ENCODE assay signal across 9 cellular contexts in the genomic region with DNA sequence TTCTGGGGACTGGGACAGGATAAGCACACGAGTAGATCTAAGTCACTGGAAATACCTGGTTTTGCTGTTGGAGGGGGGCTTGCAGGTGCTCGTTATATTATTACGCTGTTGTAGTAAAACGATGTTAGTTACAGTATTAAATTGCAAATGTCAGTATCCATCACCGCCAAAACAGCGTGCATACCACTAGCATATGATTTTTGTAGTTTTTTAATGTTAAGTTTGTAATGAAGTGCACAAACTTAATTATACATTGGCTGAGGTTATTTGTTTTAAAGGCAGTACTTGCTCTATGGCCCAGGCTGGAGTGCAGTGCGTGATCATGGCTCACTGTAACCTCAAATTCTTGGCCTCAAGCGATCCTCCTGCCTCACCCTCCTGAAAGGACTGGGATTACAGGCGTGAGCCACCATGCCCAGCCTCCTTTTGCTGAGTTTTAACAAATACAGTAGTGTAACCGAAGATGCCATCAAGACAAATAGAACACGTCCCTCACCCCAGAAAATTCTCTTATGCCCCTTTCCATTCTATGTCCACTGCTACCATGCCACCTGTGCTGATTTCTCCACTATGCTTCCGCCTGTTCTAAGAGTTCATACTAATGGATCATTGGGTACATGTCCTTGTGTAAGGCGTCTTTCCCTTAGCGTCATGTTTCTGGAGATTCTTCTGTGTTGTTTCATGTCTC. TPM values are rescaled to one million over a fixed set of nuclear protein-coding genes. Genes with fewer than 3 reads are reported as not detected.
DNase-seq lines count a peak whose midpoint lies in the region; TF ChIP-seq lines count a peak whose summit lies in the region.
"Had no signal": no experiment of that assay in that cellular context is flagged by ENCODE, and none has a peak within 500 bp of the region (broad histone marks: within the 10 kb centered on the region; RNA-seq: fewer than 3 reads in every experiment).

No MANE protein-coding gene starts in this region.

- no peaks in the 10 kb centered on the region for H3K36me3 Mint-ChIP-seq in nephron (ENCODE audit: low read depth)

- H3K27me3 ChIP-seq in BJ (ENCODE audit: control insufficient read depth, insufficient read depth, low read length) (no peaks in the 10 kb centered on the region), MG63 (no peaks in the 10 kb centered on the region), dorsolateral prefrontal cortex (no peaks in the 10 kb centered on the region)

- intact Hi-C loops in dorsolateral prefrontal cortex (cut with DNase I), result loop anchor here (2.0 to 10.0 kb wide), 3 partner anchors 23 to 758 kb away; a partner anchor contains a TSS

- no peaks in the 10 kb centered on the region for H3K9me3 ChIP-seq in MG63

- peak overlapping the region; percentile 43 to 97 (median 88) for H3K27ac ChIP-seq in dorsolateral prefrontal cortex

- peaks cover 2% of the 10 kb centered on the region for H3K9me3 Mint-ChIP-seq in nephron

- POLR2A ChIA-PET in BJ (lab: Charles Lee), result no interaction called here

- peak overlapping the region; percentile 73 to 84 (median 79) for H3K4me3 Mint-ChIP-seq in nephron

- H3K27me3 Mint-ChIP-seq in nephron (ENCODE audit: low read depth), result peaks cover 6% of the 10 kb centered on the region

- peak overlapping the region; percentile 30 for H3K4me3 ChIP-seq in BJ (ENCODE audit: low read depth, low read length)
- H3K4me3 ChIP-seq in MG63, result peak overlapping the region; percentile 43; the same call in 1 of the 2 replicates
- peak overlapping the region in 56 of 59 donors; percentile 34 to 99 (median 62) for H3K4me3 ChIP-seq in dorsolateral prefrontal cortex

- CTCF ChIA-PET in BJ (lab: Yijun Ruan, JAX), result interaction anchor here (1.7 kb wide), 1 partner anchor 89 kb away, joined by 4 read pairs; no protein-coding TSS in a partner anchor

- TF ChIP-seq CTCF in BJ (IDR thresholded peaks at IDR 0.05; ENCODE audit: insufficient read depth, low read depth, low read length), result no peak
- TF ChIP-seq CTCF in dorsolateral prefrontal cortex (IDR thresholded peaks at IDR 0.05 in 54 of 56, conservative IDR thresholded peaks at IDR 0.05 in 2 of 56; ENCODE audit: low read depth in 1 of 56, partially characterized antibody in 56 of 56), result no peak
- no peak for TF ChIP-seq CTCF in nephron (IDR thresholded peaks at IDR 0.05; ENCODE audit: unreplicated experiment in 3 of 3)

- H3K27ac Mint-ChIP-seq in nephron, result peak overlapping the region; percentile 22 to 77 (median 60)

- peaks cover 42% of the 10 kb centered on the region for H3K4me1 Mint-ChIP-seq in nephron

- no peaks in the 10 kb centered on the region for H3K36me3 ChIP-seq in BJ (ENCODE audit: control insufficient read depth, insufficient read depth, low read length)
- H3K36me3 ChIP-seq in MG63, result 0 out of 2 replicates have a peak, but pooled peaks cover 2% of the 10 kb centered on the region

- no peak for DNase-seq in BJ (ENCODE audit: low read depth)
- no peak for DNase-seq in MG63
- DNase-seq in dorsolateral prefrontal cortex, result no peak
- no peak for DNase-seq in iPS-NIHi11 (ENCODE audit: low spot score)
- DNase-seq in kidney glomerular epithelial cell (lab: John Stamatoyannopoulos, UW), result no peak
- DNase-seq in activated gamma-delta T cell (lab: John Stamatoyannopoulos, UW), result no peak
- no peak for DNase-seq in NOMO-1 treated with dmso at 0.1 percent for 144 hours (lab: John Stamatoyannopoulos, UW; ENCODE audit: unreplicated experiment)

RNA-seq across cellular contexts. Expression of a gene that starts 20.7 kb away (rescaled TPM):
- polyA plus RNA-seq in BJ (2011; rRNA removed), result 57.6 and 118 TPM in 2 replicates
- 68.4 and 76.6 TPM in 2 replicates for polyA minus RNA-seq in BJ (2011; rRNA and poly(A)+ RNA removed)
- total RNA-seq in MG63 (2014; rRNA removed; shearing (Covaris generic); ENCODE audit: low replicate concordance), result 60.2 and 104 TPM in 2 replicates
- total RNA-seq in dorsolateral prefrontal cortex, result 100 to 1,000 TPM in 117 of 120 experiments, 10 to 100 TPM in 3; 96.2 to 160 (median 125) TPM

RNA-seq across cellular contexts. Expression of a gene that starts 23.2 kb away (rescaled TPM):
- polyA plus RNA-seq in BJ (2011; rRNA removed), result 0.06 and 0.22 TPM in 2 replicates
- 0.09 and 0.36 TPM in 2 replicates for polyA minus RNA-seq in BJ (2011; rRNA and poly(A)+ RNA removed)
- total RNA-seq in MG63 (2014; rRNA removed; shearing (Covaris generic); ENCODE audit: low replicate concordance), result not detected in 2 replicates
- 1 to 10 TPM in 24 of 120 experiments, under 1 TPM in 50, not detected in 46; 0.24 to 2.2 (median 0.71) TPM for total RNA-seq in dorsolateral prefrontal cortex
- total RNA-seq: renal cortical epithelial cell had no signal

RNA-seq across cellular contexts. Expression of a gene that starts 39.3 kb away (rescaled TPM):
- polyA plus RNA-seq in BJ (2011; rRNA removed), result 18.9 and 34.4 TPM in 2 replicates
- 8.2 and 13.7 TPM in 2 replicates for polyA minus RNA-seq in BJ (2011; rRNA and poly(A)+ RNA removed)
- total RNA-seq in MG63 (2014; rRNA removed; shearing (Covaris generic); ENCODE audit: low replicate concordance), result 2.7 and 25.9 TPM in 2 replicates
- 10 to 100 TPM in 3 of 120 experiments, 1 to 10 TPM in 85, under 1 TPM in 30, not detected in 2; 0.33 to 16.8 (median 1.9) TPM for total RNA-seq in dorsolateral prefrontal cortex
